In the genomic region with DNA sequence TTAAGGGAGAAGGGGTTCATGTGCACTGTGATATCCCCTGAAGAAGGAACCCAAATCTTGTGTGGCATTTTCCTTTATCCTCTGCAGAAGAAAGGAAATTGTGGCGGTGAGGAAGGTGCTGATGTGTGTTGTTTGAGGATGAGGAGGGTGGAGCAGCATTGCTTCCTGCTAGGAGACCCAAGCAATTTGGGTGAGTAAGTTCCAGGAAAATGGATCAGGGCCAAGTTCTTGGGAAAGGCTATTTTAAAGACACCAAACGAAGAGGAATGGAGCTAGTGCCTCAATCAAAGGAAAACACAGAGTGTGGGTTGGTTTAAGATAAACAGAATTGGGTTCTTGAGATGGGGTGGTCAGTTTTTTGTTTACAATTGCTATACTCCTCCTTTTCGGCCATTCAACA, we compare ENCODE assay signal across 29 cellular contexts.
"Had no signal": no experiment of that assay in that cellular context is flagged by ENCODE, and none has a peak within 500 bp of the region (broad histone marks: within the 10 kb centered on the region; RNA-seq: fewer than 3 reads in every experiment).

No MANE protein-coding gene starts in this region.

- H3K27ac ChIP-seq: adrenal gland, KMS-11 had no signal

- H3K27ac Mint-ChIP-seq: activated B cell treated with CpG ODN at 0.5 μM for 24 hours; activated CD4-positive, alpha-beta memory T cell treated with anti-CD3 and anti-CD28 coated beads for 36 hours; activated CD4-positive, alpha-beta T cell treated with anti-CD3 and anti-CD28 coated beads, Interleukin-2, amount 10 ng/mL, durations not matched to agents 7 days and 5 days; activated naive CD8-positive, alpha-beta T cell treated with anti-CD3 and anti-CD28 coated beads, Interleukin-2, amount 10 ng/mL, durations not matched to agents 7 days and 5 days; activated T-helper 2 cell treated with anti-CD3 and anti-CD28 coated beads, Interferon-gamma antibody, Interleukin-2, Interleukin-4, amounts not matched to agents 10 μg/mL and 5 μg/mL and 100 μg/mL, durations not matched to agents 14 hours and 24 hours and 36 hours; T-cell had no signal

- H3K4me1 Mint-ChIP-seq: activated B cell treated with CpG ODN at 0.5 μM for 24 hours; activated CD4-positive, alpha-beta T cell treated with anti-CD3 and anti-CD28 coated beads, Interleukin-2, amount 10 ng/mL, durations not matched to agents 7 days and 5 days; activated naive CD8-positive, alpha-beta T cell treated with anti-CD3 and anti-CD28 coated beads, Interleukin-2, amount 10 ng/mL, durations not matched to agents 7 days and 5 days; T-cell had no signal

- FAIRE-seq: RCC 7860, TTC549 had no signal

- H3K4me3 Mint-ChIP-seq: activated B cell treated with CpG ODN at 0.5 μM for 24 hours; activated CD4-positive, alpha-beta memory T cell treated with anti-CD3 and anti-CD28 coated beads for 36 hours; activated CD4-positive, alpha-beta T cell treated with anti-CD3 and anti-CD28 coated beads, Interleukin-2, amount 10 ng/mL, durations not matched to agents 7 days and 5 days; activated naive CD8-positive, alpha-beta T cell treated with anti-CD3 and anti-CD28 coated beads, Interleukin-2, amount 10 ng/mL, durations not matched to agents 7 days and 5 days; activated T-cell treated with anti-CD3 and anti-CD28 coated beads, Interleukin-2, amount 50 U/mL, for 4 hours; T-cell had no signal

- H3K27me3 ChIP-seq: adrenal gland had no signal

- H3K9ac ChIP-seq: KMS-11 had no signal

- H3K4me3 ChIP-seq: adrenal gland, MG63 had no signal

- H3K36me3 Mint-ChIP-seq: activated CD4-positive, alpha-beta memory T cell treated with anti-CD3 and anti-CD28 coated beads for 36 hours; activated naive CD8-positive, alpha-beta T cell treated with anti-CD3 and anti-CD28 coated beads, Interleukin-2, amount 10 ng/mL, durations not matched to agents 7 days and 5 days; T-cell had no signal

- H3K4me1 ChIP-seq: adrenal gland had no signal

- H3K27me3 Mint-ChIP-seq: activated CD4-positive, alpha-beta T cell treated with anti-CD3 and anti-CD28 coated beads, Interleukin-2, amount 10 ng/mL, durations not matched to agents 7 days and 5 days had no signal

- H3K9me3 ChIP-seq: adrenal gland had no signal

- H3K9me3 Mint-ChIP-seq: activated CD4-positive, alpha-beta T cell treated with anti-CD3 and anti-CD28 coated beads, Interleukin-2, amount 10 ng/mL, durations not matched to agents 7 days and 5 days; activated naive CD8-positive, alpha-beta T cell treated with anti-CD3 and anti-CD28 coated beads, Interleukin-2, amount 10 ng/mL, durations not matched to agents 7 days and 5 days; activated T-helper 2 cell treated with anti-CD3 and anti-CD28 coated beads, Interferon-gamma antibody, Interleukin-2, Interleukin-4, amounts not matched to agents 10 μg/mL and 5 μg/mL and 100 μg/mL, durations not matched to agents 14 hours and 24 hours and 36 hours had no signal

- H3K36me3 ChIP-seq: adrenal gland, MG63 had no signal

- DNase-seq: activated B cell treated with CpG ODN at 0.5 μM for 24 hours; activated CD4-positive, alpha-beta memory T cell treated with anti-CD3 and anti-CD28 coated beads for 36 hours; activated CD4-positive, alpha-beta T cell treated with anti-CD3 and anti-CD28 coated beads for 1 hour; activated CD4-positive, alpha-beta T cell treated with anti-CD3 and anti-CD28 coated beads, Interleukin-2, amount 10 ng/mL, durations not matched to agents 7 days and 5 days; activated CD8-positive, alpha-beta memory T cell treated with anti-CD3 and anti-CD28 coated beads for 24 hours; activated naive CD4-positive, alpha-beta T cell treated with anti-CD3 and anti-CD28 coated beads, Interleukin-2, amount 50 U/mL, for 16 hours; activated naive CD8-positive, alpha-beta T cell treated with anti-CD3 and anti-CD28 coated beads, Interleukin-2, amount 10 ng/mL, durations not matched to agents 7 days and 5 days; activated T-cell treated with anti-CD3 and anti-CD28 coated beads, Interleukin-2, amount 50 U/mL, for 4 hours; adrenal gland; anterior cingulate cortex; central memory CD4-positive, alpha-beta T cell; MG63; MV-4-11; NCI-H1092 treated with DMSO at 0.1 percent for 48 hours; NCI-H1417 treated with DMSO at 0.1 percent for 48 hours; NCI-H1694; NCI-H2029 treated with DMSO at 0.1 percent for 48 hours; NCI-H345; NCI-H510A; NCI-H526 treated with DMSO at 0.1 percent for 48 hours; NK-92 treated with Interleukin-12 subunit alpha and Interleukin-12 subunit beta, amount 100 ng/mL, for 24 hours; SHP77 treated with DMSO at 0.1 percent for 48 hours; T-cell; T-helper 2 cell; T1000 had no signal
